19 cellular contexts compared by ENCODE assay signal in genomic region chr11:104852811-104853210, GRCh38. TPM values are rescaled to one million over a fixed set of nuclear protein-coding genes. Genes with fewer than 3 reads are reported as not detected.
"Had no signal": no experiment of that assay in that cellular context is flagged by ENCODE, and none has a peak within 500 bp of the region (broad histone marks: within the 10 kb centered on the region; RNA-seq: fewer than 3 reads in every experiment).

No MANE protein-coding gene starts in this region.

- H3K9me3 Mint-ChIP-seq: brain; central memory CD8-positive, alpha-beta T cell; nephron progenitor cell had no signal

- H3K4me3 ChIP-seq: esophagus muscularis mucosa, lung, upper lobe of right lung had no signal

- H3K27me3 ChIP-seq: esophagus muscularis mucosa, upper lobe of right lung had no signal

- ATAC-seq: left lobe of liver, upper lobe of right lung had no signal

- DNase-seq: amniotic stem cell; cortex of kidney; foreskin melanocyte; hypothalamus; midbrain; nephron progenitor cell; nucleus accumbens; stimulated activated CD8-positive, alpha-beta memory T cell treated with anti-CD3 and anti-CD28 coated beads, Interleukin-4, amount 100 ng/mL, for 48 hours; stimulated activated naive CD4-positive, alpha-beta T cell; T1000; upper lobe of right lung had no signal

- H3K27ac ChIP-seq: esophagus muscularis mucosa, upper lobe of right lung had no signal

- H3K27ac Mint-ChIP-seq: activated naive CD8-positive, alpha-beta T cell; activated T-helper 1 cell treated with anti-CD3 and anti-CD28 coated beads, Interleukin-12 subunit alpha, Interleukin-12 subunit beta, Interleukin-2, Interleukin-4 antibody, amounts not matched to agents 30 ng/mL and 10 ng/mL and 1 ng/mL, durations not matched to agents 14 hours and 24 hours and 36 hours; brain; nephron progenitor cell had no signal

- H3K9me3 ChIP-seq: esophagus muscularis mucosa, upper lobe of right lung had no signal

- H3K36me3 Mint-ChIP-seq: activated naive CD8-positive, alpha-beta T cell; brain had no signal

- H3K27me3 Mint-ChIP-seq: activated naive CD8-positive, alpha-beta T cell; brain; central memory CD8-positive, alpha-beta T cell had no signal

- H3K4me3 Mint-ChIP-seq: activated naive CD8-positive, alpha-beta T cell; activated T-helper 1 cell treated with anti-CD3 and anti-CD28 coated beads, Interleukin-12 subunit alpha, Interleukin-12 subunit beta, Interleukin-2, Interleukin-4 antibody, amounts not matched to agents 30 ng/mL and 10 ng/mL and 1 ng/mL, durations not matched to agents 14 hours and 24 hours and 36 hours; brain; central memory CD8-positive, alpha-beta T cell; nephron progenitor cell had no signal

- H3K36me3 ChIP-seq: esophagus muscularis mucosa, upper lobe of right lung had no signal

- H3K4me1 Mint-ChIP-seq: central memory CD8-positive, alpha-beta T cell had no signal

- H3K4me1 ChIP-seq: esophagus muscularis mucosa, upper lobe of right lung had no signal

RNA-seq across cellular contexts. Expression of gene CASP12, which starts 45.4 kb away (rescaled TPM):
- total RNA-seq: activated T-helper 1 cell treated with anti-CD3 and anti-CD28 coated beads, Interleukin-12 subunit alpha, Interleukin-12 subunit beta, Interleukin-2, Interleukin-4 antibody, amounts not matched to agents 30 ng/mL and 10 ng/mL and 1 ng/mL, durations not matched to agents 14 hours and 24 hours and 36 hours; left lobe of liver; T-helper 1 cell treated with Interleukin-12 subunit alpha and Interleukin-12 subunit beta and Interleukin-4 antibody, amounts not matched to agents 30 ng/mL and 1 ng/mL, for 36 hours had no signal
